1 cellular context compared by ENCODE assay signal in genomic region chr5:61748651-61749050, GRCh38.
TF ChIP-seq lines count a peak whose summit lies in the region.

No MANE protein-coding gene starts in this region.

TF ChIP-seq in HEK293, 187 proteins besides CTCF, POLR2A, EP300 and RAD21 (continued from another document):
- TF ChIP-seq ZBTB11 (tag by site-specific recombination; conservative IDR thresholded peaks at IDR 0.05; ENCODE audit: low read depth) (peak; percentile 45; the same call in 1 of the 2 replicates), BCL11A (tag by site-specific recombination; IDR thresholded peaks at IDR 0.05; ENCODE audit: low read depth) (no peak), ZBTB17 (tag by site-specific recombination; IDR thresholded peaks at IDR 0.05) (no peak), ZNF350 (tag by site-specific recombination; IDR thresholded peaks at IDR 0.05) (no peak), ZNF623 (tag by site-specific recombination; IDR thresholded peaks at IDR 0.05) (peak; percentile 37), ZNF394 (tag by site-specific recombination; IDR thresholded peaks at IDR 0.05; ENCODE audit: borderline replicate concordance) (peak; percentile 69; the same call in 1 of the 2 replicates), ZNF404 (tag by site-specific recombination; IDR thresholded peaks at IDR 0.05) (no peak), ZNF555 (tag by site-specific recombination; conservative IDR thresholded peaks at IDR 0.05) (peak; percentile 59), ZNF654 (tag by site-specific recombination; IDR thresholded peaks at IDR 0.05; ENCODE audit: low read depth) (peak; percentile 13; the same call in 1 of the 2 replicates), TSHZ1 (tag by site-specific recombination; IDR thresholded peaks at IDR 0.05; ENCODE audit: borderline replicate concordance) (no peak), ZNF692 (tag by site-specific recombination; IDR thresholded peaks at IDR 0.05) (no peak), ZBTB10 (tag by site-specific recombination; IDR thresholded peaks at IDR 0.05) (no peak), ZNF670 (tag by site-specific recombination; IDR thresholded peaks at IDR 0.05; ENCODE audit: low read depth) (no peak)
